ENCODE assay signal across 23 cellular contexts in genomic region chr6:42194056-42194455, GRCh38. TPM values are rescaled to one million over a fixed set of nuclear protein-coding genes. Genes with fewer than 3 reads are reported as not detected.
"Had no signal": no experiment of that assay in that cellular context is flagged by ENCODE, and none has a peak within 500 bp of the region (broad histone marks: within the 10 kb centered on the region; RNA-seq: fewer than 3 reads in every experiment).

No MANE protein-coding gene starts in this region.

- H3K27ac ChIP-seq: body of pancreas, hepatocyte, neutrophil, parathyroid adenoma, sigmoid colon, spleen, thoracic aorta, upper lobe of right lung had no signal

- H3K79me2 ChIP-seq: hepatocyte, parathyroid adenoma had no signal

- H3K4me1 Mint-ChIP-seq: activated CD4-positive, alpha-beta T cell treated with anti-CD3 and anti-CD28 coated beads for 36 hours; activated naive CD8-positive, alpha-beta T cell treated with anti-CD3 and anti-CD28 coated beads, Interleukin-2, amount 10 ng/mL, durations not matched to agents 7 days and 5 days; natural killer cell had no signal

- H3K4me1 ChIP-seq: parathyroid adenoma, spleen, upper lobe of right lung had no signal

- H3K27me3 ChIP-seq: body of pancreas, foreskin keratinocyte, hepatocyte, neutrophil, sigmoid colon, spleen, upper lobe of right lung had no signal

- H3K4me2 ChIP-seq: hepatocyte had no signal

- DNase-seq: activated CD4-positive, alpha-beta memory T cell treated with anti-CD3 and anti-CD28 coated beads for 36 hours; activated CD4-positive, alpha-beta T cell treated with anti-CD3 and anti-CD28 coated beads for 36 hours; activated naive CD8-positive, alpha-beta T cell treated with anti-CD3 and anti-CD28 coated beads, Interleukin-2, amount 10 ng/mL, durations not matched to agents 7 days and 5 days; activated T-cell treated with anti-CD3 and anti-CD28 coated beads for 4 hours; amygdala; body of pancreas; natural killer cell; sigmoid colon; spleen; stimulated activated CD4-positive, alpha-beta T cell treated with anti-CD3 and anti-CD28 coated beads, Interleukin-4, amount 100 ng/mL, for 4 hours; T-helper 2 cell; upper lobe of right lung had no signal

- H3K4me3 Mint-ChIP-seq: activated CD4-positive, alpha-beta memory T cell treated with anti-CD3 and anti-CD28 coated beads for 36 hours; activated CD4-positive, alpha-beta T cell treated with anti-CD3 and anti-CD28 coated beads for 36 hours; activated naive CD8-positive, alpha-beta T cell treated with anti-CD3 and anti-CD28 coated beads, Interleukin-2, amount 10 ng/mL, durations not matched to agents 7 days and 5 days; activated T-helper 1 cell treated with anti-CD3 and anti-CD28 coated beads, Interleukin-12 subunit alpha, Interleukin-12 subunit beta, Interleukin-2, Interleukin-4 antibody, amounts not matched to agents 30 ng/mL and 10 ng/mL and 1 ng/mL, durations not matched to agents 14 hours and 24 hours and 36 hours; endodermal cell; memory B cell; natural killer cell; stimulated activated memory B cell treated with anti-CD40 and anti-IgM and Interleukin-4, amounts not matched to agents 10 μg/mL and 1 μg/mL and 100 μg/mL, for 72 hours had no signal

- H3K9me3 Mint-ChIP-seq: activated CD4-positive, alpha-beta memory T cell treated with anti-CD3 and anti-CD28 coated beads for 36 hours; activated naive CD8-positive, alpha-beta T cell treated with anti-CD3 and anti-CD28 coated beads, Interleukin-2, amount 10 ng/mL, durations not matched to agents 7 days and 5 days; activated T-helper 1 cell treated with anti-CD3 and anti-CD28 coated beads, Interleukin-12 subunit alpha, Interleukin-12 subunit beta, Interleukin-2, Interleukin-4 antibody, amounts not matched to agents 30 ng/mL and 10 ng/mL and 1 ng/mL, durations not matched to agents 14 hours and 24 hours and 36 hours; endodermal cell; memory B cell; natural killer cell; stimulated activated memory B cell treated with anti-CD40 and anti-IgM and Interleukin-4, amounts not matched to agents 10 μg/mL and 1 μg/mL and 100 μg/mL, for 72 hours had no signal

- H3K9ac ChIP-seq: parathyroid adenoma had no signal

- H2AFZ ChIP-seq: hepatocyte, parathyroid adenoma had no signal

- H3K27me3 Mint-ChIP-seq: activated CD4-positive, alpha-beta memory T cell treated with anti-CD3 and anti-CD28 coated beads for 36 hours; activated CD4-positive, alpha-beta T cell treated with anti-CD3 and anti-CD28 coated beads for 36 hours; activated naive CD8-positive, alpha-beta T cell treated with anti-CD3 and anti-CD28 coated beads, Interleukin-2, amount 10 ng/mL, durations not matched to agents 7 days and 5 days; memory B cell; stimulated activated memory B cell treated with anti-CD40 and anti-IgM and Interleukin-4, amounts not matched to agents 10 μg/mL and 1 μg/mL and 100 μg/mL, for 72 hours had no signal

- H3K4me3 ChIP-seq: body of pancreas, hepatocyte, sigmoid colon, spleen, upper lobe of right lung had no signal

- H3K36me3 Mint-ChIP-seq: activated CD4-positive, alpha-beta memory T cell treated with anti-CD3 and anti-CD28 coated beads for 36 hours; activated naive CD8-positive, alpha-beta T cell treated with anti-CD3 and anti-CD28 coated beads, Interleukin-2, amount 10 ng/mL, durations not matched to agents 7 days and 5 days; natural killer cell had no signal

- H3K9me3 ChIP-seq: body of pancreas, neutrophil, sigmoid colon, spleen, thoracic aorta, upper lobe of right lung had no signal

- H3K36me3 ChIP-seq: neutrophil, sigmoid colon, thoracic aorta, upper lobe of right lung had no signal

- H3K27ac Mint-ChIP-seq: activated CD4-positive, alpha-beta memory T cell treated with anti-CD3 and anti-CD28 coated beads for 36 hours; activated CD4-positive, alpha-beta T cell treated with anti-CD3 and anti-CD28 coated beads for 36 hours; activated naive CD8-positive, alpha-beta T cell treated with anti-CD3 and anti-CD28 coated beads, Interleukin-2, amount 10 ng/mL, durations not matched to agents 7 days and 5 days; activated T-helper 1 cell treated with anti-CD3 and anti-CD28 coated beads, Interleukin-12 subunit alpha, Interleukin-12 subunit beta, Interleukin-2, Interleukin-4 antibody, amounts not matched to agents 30 ng/mL and 10 ng/mL and 1 ng/mL, durations not matched to agents 14 hours and 24 hours and 36 hours; endodermal cell; memory B cell; natural killer cell; stimulated activated memory B cell treated with anti-CD40 and anti-IgM and Interleukin-4, amounts not matched to agents 10 μg/mL and 1 μg/mL and 100 μg/mL, for 72 hours had no signal

- ATAC-seq: activated CD4-positive, alpha-beta T cell treated with anti-CD3 and anti-CD28 coated beads for 36 hours; body of pancreas; natural killer cell; stimulated activated memory B cell treated with anti-CD40 and anti-IgM and Interleukin-4, amounts not matched to agents 10 μg/mL and 1 μg/mL and 100 μg/mL, for 72 hours; upper lobe of right lung had no signal

RNA-seq across cellular contexts. Expression of gene GUCA1B, which starts 0.7 kb away (rescaled TPM):
- total RNA-seq: body of pancreas had no signal
- polyA plus RNA-seq: hepatocyte had no signal

RNA-seq across cellular contexts. Expression of gene GUCA1A, which starts 20.9 kb away (rescaled TPM):
- total RNA-seq: activated CD4-positive, alpha-beta memory T cell treated with anti-CD3 and anti-CD28 coated beads for 36 hours; activated CD4-positive, alpha-beta T cell treated with anti-CD3 and anti-CD28 coated beads for 36 hours; activated naive CD8-positive, alpha-beta T cell treated with anti-CD3 and anti-CD28 coated beads, Interleukin-2, amount 10 ng/mL, durations not matched to agents 7 days and 5 days; activated T-helper 1 cell treated with anti-CD3 and anti-CD28 coated beads, Interleukin-12 subunit alpha, Interleukin-12 subunit beta, Interleukin-2, Interleukin-4 antibody, amounts not matched to agents 30 ng/mL and 10 ng/mL and 1 ng/mL, durations not matched to agents 14 hours and 24 hours and 36 hours; body of pancreas; cardiac septum; foreskin keratinocyte; liver; natural killer cell; spleen; thoracic aorta; upper lobe of right lung had no signal
- polyA plus RNA-seq: liver had no signal
